Comparison of ENCODE assay signal across 11 cellular contexts in genomic region chr22:25120093-25120561, GRCh38.
DNase-seq lines count a peak whose midpoint lies in the region; ATAC-seq and TF ChIP-seq lines count a peak whose summit lies in the region.
"Had no signal": no experiment of that assay in that cellular context is flagged by ENCODE, and none has a peak within 500 bp of the region (broad histone marks: within the 10 kb centered on the region; RNA-seq: fewer than 3 reads in every experiment).

No MANE protein-coding gene starts in this region.

- H3K27me3 ChIP-seq in neural progenitor cell = no peaks in the 10 kb centered on the region

- DNase-seq in DMS153 treated with DMSO at 0.1 percent for 48 hours (lab: John Stamatoyannopoulos, UW; ENCODE audit: unreplicated experiment) (peak; percentile 28), NCI-H524 treated with DMSO at 0.1 percent for 48 hours (lab: John Stamatoyannopoulos, UW) (peak; percentile 45), neural progenitor cell (ENCODE audit: low spot score) (peak; percentile 72), glutamatergic neuron (no peak), globus pallidus (ENCODE audit: low spot score) (no peak)
- DNase-seq: activated CD8-positive, alpha-beta T cell treated with anti-CD3 and anti-CD28 coated beads for 36 hours; naive thymus-derived CD8-positive, alpha-beta T cell had no signal

- H3K9ac ChIP-seq in neural progenitor cell = no peak overlapping the region

- peak overlapping the region; percentile 90 for H3K27ac Mint-ChIP-seq in neural progenitor cell
- no peak overlapping the region for H3K27ac Mint-ChIP-seq in glutamatergic neuron (ENCODE audit: unreplicated experiment)
- H3K27ac Mint-ChIP-seq: activated CD8-positive, alpha-beta T cell treated with anti-CD3 and anti-CD28 coated beads for 36 hours; dendritic cell treated with granulocyte-macrophage colony-stimulating factor and Interleukin-4, amounts not matched to agents 40 ng/mL and 50 ng/mL, for 4 days had no signal

- peaks cover 24% of the 10 kb centered on the region for H3F3A ChIP-seq in neural progenitor cell (ENCODE audit: low read depth)

- no peaks in the 10 kb centered on the region for H3K9me3 ChIP-seq in neural progenitor cell (ENCODE audit: low read depth)

- H4K20me1 ChIP-seq in neural progenitor cell (ENCODE audit: low read depth) = peaks cover 20% of the 10 kb centered on the region

- peak overlapping the region; percentile 62 for H3K27ac ChIP-seq in neural progenitor cell

- H3K4me1 ChIP-seq in neural progenitor cell = peaks cover 20% of the 10 kb centered on the region

- H2AFZ ChIP-seq in neural progenitor cell (replicated peaks) = no peak overlapping the region

- peaks cover 2% of the 10 kb centered on the region for H3K9me3 Mint-ChIP-seq in neural progenitor cell
- peaks cover 5% of the 10 kb centered on the region for H3K9me3 Mint-ChIP-seq in glutamatergic neuron (ENCODE audit: unreplicated experiment)
- H3K9me3 Mint-ChIP-seq: activated CD8-positive, alpha-beta T cell treated with anti-CD3 and anti-CD28 coated beads for 36 hours; dendritic cell treated with granulocyte-macrophage colony-stimulating factor and Interleukin-4, amounts not matched to agents 40 ng/mL and 50 ng/mL, for 4 days had no signal

- no peaks in the 10 kb centered on the region for H3K79me2 ChIP-seq in neural progenitor cell (ENCODE audit: low read depth)

- TF ChIP-seq CTCF in neural progenitor cell (IDR thresholded peaks at IDR 0.05) (no peak), glutamatergic neuron (IDR thresholded peaks at IDR 0.05; ENCODE audit: partially characterized antibody, unreplicated experiment) (no peak)

- no peak overlapping the region for H3K4me3 ChIP-seq in neural progenitor cell

- ATAC-seq in esophagus mucosa (peak; percentile 81), HG02763 (IDR thresholded peaks at IDR 0.05; ENCODE audit: unreplicated experiment) (no peak), HG03025 (IDR thresholded peaks at IDR 0.05; ENCODE audit: low FRiP score, unreplicated experiment) (no peak)
- ATAC-seq: activated CD8-positive, alpha-beta T cell treated with anti-CD3 and anti-CD28 coated beads for 36 hours; naive thymus-derived CD8-positive, alpha-beta T cell had no signal

- H3K36me3 Mint-ChIP-seq in neural progenitor cell (peaks cover 3% of the 10 kb centered on the region), glutamatergic neuron (ENCODE audit: unreplicated experiment) (peaks cover 5% of the 10 kb centered on the region)

- peak overlapping the region; percentile 49 for H3K4me2 ChIP-seq in neural progenitor cell

- H3K4me3 Mint-ChIP-seq in neural progenitor cell = peak overlapping the region; percentile 52
- H3K4me3 Mint-ChIP-seq in glutamatergic neuron (ENCODE audit: unreplicated experiment) = no peak overlapping the region
- H3K4me3 Mint-ChIP-seq: activated CD8-positive, alpha-beta T cell treated with anti-CD3 and anti-CD28 coated beads for 36 hours; dendritic cell treated with granulocyte-macrophage colony-stimulating factor and Interleukin-4, amounts not matched to agents 40 ng/mL and 50 ng/mL, for 4 days; naive thymus-derived CD8-positive, alpha-beta T cell had no signal

- no peaks in the 10 kb centered on the region for H3K27me3 Mint-ChIP-seq in neural progenitor cell (ENCODE audit: insufficient read depth, low read depth)
- peaks cover 3% of the 10 kb centered on the region for H3K27me3 Mint-ChIP-seq in glutamatergic neuron (ENCODE audit: unreplicated experiment)
- H3K27me3 Mint-ChIP-seq: activated CD8-positive, alpha-beta T cell treated with anti-CD3 and anti-CD28 coated beads for 36 hours; naive thymus-derived CD8-positive, alpha-beta T cell had no signal

- H3K4me1 Mint-ChIP-seq in neural progenitor cell (peaks cover 26% of the 10 kb centered on the region), glutamatergic neuron (ENCODE audit: low read depth, unreplicated experiment) (peaks cover 20% of the 10 kb centered on the region)

- no peaks in the 10 kb centered on the region for H3K36me3 ChIP-seq in neural progenitor cell

Comparison
In these comparisons a context has a peak if more than half of its experiments do, and no peak if none do; other contexts are left out.
1. DNase-seq: peak in DMS153 treated with DMSO at 0.1 percent for 48 hours (single experiment), NCI-H524 treated with DMSO at 0.1 percent for 48 hours (single experiment) and neural progenitor cell (single experiment); none in glutamatergic neuron (single experiment) and globus pallidus (single experiment).